Comparison of ENCODE assay signal across 3 cellular contexts in the genomic region with DNA sequence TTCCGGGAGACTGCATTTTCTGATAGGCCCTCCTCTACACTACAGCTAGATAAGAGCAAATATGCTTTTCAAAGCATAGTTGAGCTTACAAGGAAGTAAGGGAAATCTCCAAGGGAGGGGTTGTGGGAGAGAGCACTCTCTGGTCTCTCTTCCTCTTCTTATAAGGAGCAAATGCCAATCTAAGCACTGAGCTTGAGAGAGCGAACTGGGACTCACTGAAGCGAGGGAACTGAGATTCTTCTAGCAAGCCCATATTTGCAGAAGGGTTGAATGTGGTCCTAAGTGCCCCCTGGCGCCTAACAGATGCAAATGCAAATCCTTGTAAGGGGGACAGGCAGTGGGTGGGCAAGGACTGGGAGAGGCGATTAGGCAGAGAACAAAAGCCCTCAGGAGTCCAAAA.
TF ChIP-seq lines count a peak whose summit lies in the region.

No MANE protein-coding gene starts in this region.

TF ChIP-seq in A549, 52 proteins besides CTCF, POLR2A, EP300 and RAD21 (continued from another document):
- TF ChIP-seq ZFP36 (IDR thresholded peaks at IDR 0.05; ENCODE audit: borderline replicate concordance, partially characterized antibody) = no peak
- TF ChIP-seq POLR2AphosphoS2 (conservative IDR thresholded peaks at IDR 0.05; ENCODE audit: low read length) = no peak
- no peak for TF ChIP-seq CHD4 (IDR thresholded peaks at IDR 0.05; ENCODE audit: borderline replicate concordance)
- TF ChIP-seq CHD2 (IDR thresholded peaks at IDR 0.05; ENCODE audit: low read length, partially characterized antibody) = no peak
- no peak for TF ChIP-seq RNF2 (IDR thresholded peaks at IDR 0.05; ENCODE audit: borderline replicate concordance, low read depth)
- no peak for TF ChIP-seq MAZ (IDR thresholded peaks at IDR 0.05; ENCODE audit: borderline replicate concordance, low read depth, low read length)
- no peak for TF ChIP-seq TP53 (CRISPR knock-in tag; IDR thresholded peaks at IDR 0.05)
- no peak for TF ChIP-seq ZSCAN20 (CRISPR knock-in tag; IDR thresholded peaks at IDR 0.05)
- TF ChIP-seq HDAC2 (IDR thresholded peaks at IDR 0.05) = no peak
- TF ChIP-seq RARB (CRISPR knock-in tag; IDR thresholded peaks at IDR 0.05) = no peak
- no peak for TF ChIP-seq MAFK (IDR thresholded peaks at IDR 0.05; ENCODE audit: partially characterized antibody)
- no peak for TF ChIP-seq FOXS1 (CRISPR knock-in tag; IDR thresholded peaks at IDR 0.05)
- TF ChIP-seq SMC3 (IDR thresholded peaks at IDR 0.05) = no peak
- no peak for TF ChIP-seq JUNB (IDR thresholded peaks at IDR 0.05)
- TF ChIP-seq, protein P1, sequence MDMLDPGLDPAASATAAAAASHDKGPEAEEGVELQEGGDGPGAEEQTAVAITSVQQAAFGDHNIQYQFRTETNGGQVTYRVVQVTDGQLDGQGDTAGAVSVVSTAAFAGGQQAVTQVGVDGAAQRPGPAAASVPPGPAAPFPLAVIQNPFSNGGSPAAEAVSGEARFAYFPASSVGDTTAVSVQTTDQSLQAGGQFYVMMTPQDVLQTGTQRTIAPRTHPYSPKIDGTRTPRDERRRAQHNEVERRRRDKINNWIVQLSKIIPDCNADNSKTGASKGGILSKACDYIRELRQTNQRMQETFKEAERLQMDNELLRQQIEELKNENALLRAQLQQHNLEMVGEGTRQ (IDR thresholded peaks at IDR 0.05) = no peak
- no peak for TF ChIP-seq RFX5 (IDR thresholded peaks at IDR 0.05)
- TF ChIP-seq, protein P2, sequence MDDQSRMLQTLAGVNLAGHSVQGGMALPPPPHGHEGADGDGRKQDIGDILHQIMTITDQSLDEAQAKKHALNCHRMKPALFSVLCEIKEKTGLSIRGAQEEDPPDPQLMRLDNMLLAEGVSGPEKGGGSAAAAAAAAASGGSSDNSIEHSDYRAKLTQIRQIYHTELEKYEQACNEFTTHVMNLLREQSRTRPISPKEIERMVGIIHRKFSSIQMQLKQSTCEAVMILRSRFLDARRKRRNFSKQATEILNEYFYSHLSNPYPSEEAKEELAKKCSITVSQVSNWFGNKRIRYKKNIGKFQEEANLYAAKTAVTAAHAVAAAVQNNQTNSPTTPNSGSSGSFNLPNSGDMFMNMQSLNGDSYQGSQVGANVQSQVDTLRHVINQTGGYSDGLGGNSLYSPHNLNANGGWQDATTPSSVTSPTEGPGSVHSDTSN (IDR thresholded peaks at IDR 0.05) = no peak
- no peak for TF ChIP-seq HEYL (CRISPR knock-in tag; IDR thresholded peaks at IDR 0.05)

TF ChIP-seq in H1, 55 proteins besides CTCF, POLR2A, EP300 and RAD21 (continued from another document):
- no peak for TF ChIP-seq CBX5 (IDR thresholded peaks at IDR 0.05; ENCODE audit: low read depth, low read length)
- TF ChIP-seq YY1 (IDR thresholded peaks at IDR 0.05; ENCODE audit: low read depth, low read length) = 0 out of 2 replicates have a peak, but pooled peaks have one; percentile 29
- TF ChIP-seq MAFK (IDR thresholded peaks at IDR 0.05; ENCODE audit: low read depth, low read length) = no peak; the same call in 1 of the 2 replicates
- TF ChIP-seq TEAD4 (IDR thresholded peaks at IDR 0.05; ENCODE audit: low read depth, low read length) = 0 out of 2 replicates have a peak, but pooled peaks have one; percentile 27
- TF ChIP-seq BRCA1 (IDR thresholded peaks at IDR 0.05; ENCODE audit: low read depth, low read length) = no peak
- no peak for TF ChIP-seq TAF1 (IDR thresholded peaks at IDR 0.05; ENCODE audit: low read depth, low read length)
- no peak for TF ChIP-seq SIRT6 (IDR thresholded peaks at IDR 0.05; ENCODE audit: low read length)
- no peak for TF ChIP-seq EZH2 (IDR thresholded peaks at IDR 0.05; ENCODE audit: low read depth, low read length, severe bottlenecking)
- peak; percentile 42; the same call in 1 of the 2 replicates for TF ChIP-seq SRF (IDR thresholded peaks at IDR 0.05; ENCODE audit: low read depth, low read length)
- peak in 1 of 2 experiments; percentile 59; a peak in 1 of 4 replicates for TF ChIP-seq HDAC2 (IDR thresholded peaks at IDR 0.05; ENCODE audit: borderline replicate concordance in 1 of 2, low read depth in 2 of 2, low read length in 2 of 2)
- no peak for TF ChIP-seq PHF8 (conservative IDR thresholded peaks at IDR 0.05; ENCODE audit: low read depth, low read length)

TF ChIP-seq in neural cell, 6 proteins besides CTCF, POLR2A, EP300 and RAD21 (continued from another document):
- TF ChIP-seq, protein P3, sequence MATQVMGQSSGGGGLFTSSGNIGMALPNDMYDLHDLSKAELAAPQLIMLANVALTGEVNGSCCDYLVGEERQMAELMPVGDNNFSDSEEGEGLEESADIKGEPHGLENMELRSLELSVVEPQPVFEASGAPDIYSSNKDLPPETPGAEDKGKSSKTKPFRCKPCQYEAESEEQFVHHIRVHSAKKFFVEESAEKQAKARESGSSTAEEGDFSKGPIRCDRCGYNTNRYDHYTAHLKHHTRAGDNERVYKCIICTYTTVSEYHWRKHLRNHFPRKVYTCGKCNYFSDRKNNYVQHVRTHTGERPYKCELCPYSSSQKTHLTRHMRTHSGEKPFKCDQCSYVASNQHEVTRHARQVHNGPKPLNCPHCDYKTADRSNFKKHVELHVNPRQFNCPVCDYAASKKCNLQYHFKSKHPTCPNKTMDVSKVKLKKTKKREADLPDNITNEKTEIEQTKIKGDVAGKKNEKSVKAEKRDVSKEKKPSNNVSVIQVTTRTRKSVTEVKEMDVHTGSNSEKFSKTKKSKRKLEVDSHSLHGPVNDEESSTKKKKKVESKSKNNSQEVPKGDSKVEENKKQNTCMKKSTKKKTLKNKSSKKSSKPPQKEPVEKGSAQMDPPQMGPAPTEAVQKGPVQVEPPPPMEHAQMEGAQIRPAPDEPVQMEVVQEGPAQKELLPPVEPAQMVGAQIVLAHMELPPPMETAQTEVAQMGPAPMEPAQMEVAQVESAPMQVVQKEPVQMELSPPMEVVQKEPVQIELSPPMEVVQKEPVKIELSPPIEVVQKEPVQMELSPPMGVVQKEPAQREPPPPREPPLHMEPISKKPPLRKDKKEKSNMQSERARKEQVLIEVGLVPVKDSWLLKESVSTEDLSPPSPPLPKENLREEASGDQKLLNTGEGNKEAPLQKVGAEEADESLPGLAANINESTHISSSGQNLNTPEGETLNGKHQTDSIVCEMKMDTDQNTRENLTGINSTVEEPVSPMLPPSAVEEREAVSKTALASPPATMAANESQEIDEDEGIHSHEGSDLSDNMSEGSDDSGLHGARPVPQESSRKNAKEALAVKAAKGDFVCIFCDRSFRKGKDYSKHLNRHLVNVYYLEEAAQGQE (IDR thresholded peaks at IDR 0.05; ENCODE audit: borderline replicate concordance) = no peak
- TF ChIP-seq SMC3 (conservative IDR thresholded peaks at IDR 0.05; ENCODE audit: poor library complexity) (peak; percentile 43), EZH2 (IDR thresholded peaks at IDR 0.05; ENCODE audit: borderline replicate concordance, insufficient read depth, low read length, poor library complexity, severe bottlenecking) (no peak), TAF1 (IDR thresholded peaks at IDR 0.05; ENCODE audit: low read depth) (no peak)
